Comparison of ENCODE assay signal across 28 cellular contexts in the genomic region with DNA sequence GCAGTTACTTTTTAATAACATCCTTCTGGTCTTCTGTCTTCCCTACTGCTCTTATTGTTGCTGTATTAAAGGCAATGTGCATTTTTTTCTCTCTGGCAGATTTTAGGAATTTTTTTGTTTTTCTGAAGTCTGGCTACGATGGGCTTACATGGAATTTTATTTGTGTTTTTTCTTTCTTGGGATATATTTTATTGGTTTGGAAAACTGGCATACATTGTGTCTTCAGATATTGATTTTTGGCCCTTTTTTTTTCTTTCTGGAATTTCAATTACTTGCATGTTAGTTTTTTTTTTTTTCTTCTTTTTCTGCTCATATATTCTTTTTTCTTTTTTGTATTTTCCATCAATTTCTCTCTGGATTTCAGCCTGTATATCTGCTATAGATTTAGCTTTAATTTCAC.
"Had no signal": no experiment of that assay in that cellular context is flagged by ENCODE, and none has a peak within 500 bp of the region (broad histone marks: within the 10 kb centered on the region; RNA-seq: fewer than 3 reads in every experiment).

No MANE protein-coding gene starts in this region.

- H3K36me3 ChIP-seq: stomach, suprapubic skin, thoracic aorta, thyroid gland, tibial artery, tibial nerve, transverse colon, upper lobe of left lung, upper lobe of right lung, uterus, vagina had no signal

- H3K27me3 ChIP-seq: stomach, suprapubic skin, testis, thyroid gland, tibial artery, tibial nerve, transverse colon, upper lobe of left lung, upper lobe of right lung, uterus, vagina had no signal

- H3K9me3 Mint-ChIP-seq: stimulated activated effector memory CD8-positive, alpha-beta T cell treated with anti-CD3 and anti-CD28 coated beads, Interleukin-12 subunit alpha, Interleukin-12 subunit beta, amount 100 ng/mL, for 72 hours; stimulated activated memory B cell treated with anti-CD40 and anti-IgM and Interleukin-4, amounts not matched to agents 10 μg/mL and 1 μg/mL and 100 μg/mL, for 72 hours; stimulated activated naive CD8-positive, alpha-beta T cell treated with anti-CD3 and anti-CD28 coated beads, Interleukin-15, amount 100 ng/mL, for 72 hours had no signal

- H3K27ac ChIP-seq: stomach, suprapubic skin, testis, thoracic aorta, thyroid gland, tibial artery, tibial nerve, transverse colon, upper lobe of left lung, upper lobe of right lung, uterus, vagina had no signal

- DNase-seq: stimulated activated CD4-positive, alpha-beta T cell treated with anti-CD3 and anti-CD28 coated beads, Interleukin-2, amount 100 ng/mL, for 24 hours; stimulated activated CD4-positive, alpha-beta T cell treated with anti-CD3 and anti-CD28 coated beads, Interleukin-2, amount 100 ng/mL, for 48 hours; stimulated activated CD4-positive, alpha-beta T cell treated with anti-CD3 and anti-CD28 coated beads, Interleukin-4, amount 100 ng/mL, for 1 hour; stimulated activated CD4-positive, alpha-beta T cell treated with anti-CD3 and anti-CD28 coated beads, Interleukin-4, amount 100 ng/mL, for 24 hours; stimulated activated CD8-positive, alpha-beta memory T cell treated with anti-CD3 and anti-CD28 coated beads, Interleukin-4, amount 100 ng/mL, for 48 hours; stimulated activated naive B cell treated with anti-CD40 and anti-IgM and Interleukin-4, amounts not matched to agents 10 μg/mL and 1 μg/mL and 100 μg/mL, for 72 hours; stimulated activated naive CD4-positive, alpha-beta T cell; stimulated activated naive CD4-positive, alpha-beta T cell treated with Interleukin-2 at 50 U/mL for 16 hours; stimulated activated naive CD8-positive, alpha-beta T cell treated with anti-CD3 and anti-CD28 coated beads, Interleukin-15, amount 100 ng/mL, for 72 hours; stimulated activated naive CD8-positive, alpha-beta T cell treated with anti-CD3 and anti-CD28 coated beads, Interleukin-15, Interleukin-2, amounts not matched to agents 100 U/mL and 50 U/mL, for 24 hours; stomach; substantia nigra; testis; thyroid gland; tibial artery; transverse colon; trophoblast cell; upper lobe of left lung; upper lobe of right lung; uterus had no signal

- H3K27me3 Mint-ChIP-seq: stimulated activated memory B cell treated with anti-CD40 and anti-IgM and Interleukin-4, amounts not matched to agents 10 μg/mL and 1 μg/mL and 100 μg/mL, for 72 hours; stimulated activated naive B cell treated with anti-CD40 and anti-IgM and Interleukin-4, amounts not matched to agents 10 μg/mL and 1 μg/mL and 100 μg/mL, for 72 hours had no signal

- H3K36me3 Mint-ChIP-seq: stimulated activated effector memory CD8-positive, alpha-beta T cell treated with anti-CD3 and anti-CD28 coated beads, Interleukin-12 subunit alpha, Interleukin-12 subunit beta, amount 100 ng/mL, for 72 hours had no signal

- FAIRE-seq: urothelium cell line had no signal

- ATAC-seq: stimulated activated effector memory CD8-positive, alpha-beta T cell treated with anti-CD3 and anti-CD28 coated beads, Interleukin-12 subunit alpha, Interleukin-12 subunit beta, amount 100 ng/mL, for 72 hours; stimulated activated memory B cell treated with anti-CD40 and anti-IgM and Interleukin-4, amounts not matched to agents 10 μg/mL and 1 μg/mL and 100 μg/mL, for 72 hours; stimulated activated naive B cell treated with anti-CD40 and anti-IgM and Interleukin-4, amounts not matched to agents 10 μg/mL and 1 μg/mL and 100 μg/mL, for 72 hours; stimulated activated naive CD8-positive, alpha-beta T cell treated with anti-CD3 and anti-CD28 coated beads, Interleukin-15, amount 100 ng/mL, for 72 hours; stimulated activated naive CD8-positive, alpha-beta T cell treated with anti-CD3 and anti-CD28 coated beads, Interleukin-15, Interleukin-2, amounts not matched to agents 100 U/mL and 50 U/mL, for 24 hours; upper lobe of right lung had no signal

- H3K4me1 ChIP-seq: stomach, suprapubic skin, thyroid gland, tibial artery, tibial nerve, upper lobe of left lung, upper lobe of right lung, uterus, vagina had no signal

- H3K9me3 ChIP-seq: stomach, suprapubic skin, testis, thoracic aorta, thyroid gland, tibial artery, tibial nerve, transverse colon, upper lobe of left lung, upper lobe of right lung, uterus, vagina had no signal

- H3K4me3 ChIP-seq: stomach, suprapubic skin, testis, thoracic aorta, thyroid gland, tibial artery, tibial nerve, transverse colon, upper lobe of left lung, upper lobe of right lung, uterus, vagina had no signal

- H3K4me3 Mint-ChIP-seq: stimulated activated effector memory CD8-positive, alpha-beta T cell treated with anti-CD3 and anti-CD28 coated beads, Interleukin-12 subunit alpha, Interleukin-12 subunit beta, amount 100 ng/mL, for 72 hours; stimulated activated memory B cell treated with anti-CD40 and anti-IgM and Interleukin-4, amounts not matched to agents 10 μg/mL and 1 μg/mL and 100 μg/mL, for 72 hours; stimulated activated naive B cell treated with anti-CD40 and anti-IgM and Interleukin-4, amounts not matched to agents 10 μg/mL and 1 μg/mL and 100 μg/mL, for 72 hours; stimulated activated naive CD8-positive, alpha-beta T cell treated with anti-CD3 and anti-CD28 coated beads, Interleukin-15, amount 100 ng/mL, for 72 hours; stimulated activated naive CD8-positive, alpha-beta T cell treated with anti-CD3 and anti-CD28 coated beads, Interleukin-15, Interleukin-2, amounts not matched to agents 100 ng/mL and 50 ng/mL, for 24 hours had no signal

- H3K27ac Mint-ChIP-seq: stimulated activated effector memory CD8-positive, alpha-beta T cell treated with anti-CD3 and anti-CD28 coated beads, Interleukin-12 subunit alpha, Interleukin-12 subunit beta, amount 100 ng/mL, for 72 hours; stimulated activated memory B cell treated with anti-CD40 and anti-IgM and Interleukin-4, amounts not matched to agents 10 μg/mL and 1 μg/mL and 100 μg/mL, for 72 hours; stimulated activated naive B cell treated with anti-CD40 and anti-IgM and Interleukin-4, amounts not matched to agents 10 μg/mL and 1 μg/mL and 100 μg/mL, for 72 hours; stimulated activated naive CD8-positive, alpha-beta T cell treated with anti-CD3 and anti-CD28 coated beads, Interleukin-15, amount 100 ng/mL, for 72 hours; stimulated activated naive CD8-positive, alpha-beta T cell treated with anti-CD3 and anti-CD28 coated beads, Interleukin-15, Interleukin-2, amounts not matched to agents 100 ng/mL and 50 ng/mL, for 24 hours had no signal
